ENCODE assay signal across 20 cellular contexts in the genomic region with DNA sequence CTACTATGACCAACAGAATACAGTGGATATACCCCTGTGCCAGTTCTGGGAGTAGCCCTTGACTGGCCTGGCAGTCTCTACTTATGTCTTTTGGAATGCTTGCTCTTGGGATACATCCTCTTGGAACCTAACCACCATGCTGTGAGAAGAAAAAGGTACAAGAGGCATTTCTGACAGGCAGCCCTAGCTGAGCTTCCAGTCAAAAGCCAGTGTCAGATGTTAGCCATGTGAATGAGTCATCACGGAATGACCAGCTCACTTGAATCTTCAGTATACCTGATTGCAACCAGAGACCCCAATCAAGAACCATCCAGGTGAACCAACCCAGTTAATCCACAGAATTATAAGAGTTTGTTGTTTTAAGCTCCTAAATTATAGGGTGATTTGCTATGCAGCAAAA. TPM values are rescaled to one million over a fixed set of nuclear protein-coding genes. Genes with fewer than 3 reads are reported as not detected.
DNase-seq lines count a peak whose midpoint lies in the region; ATAC-seq, FAIRE-seq and TF ChIP-seq lines count a peak whose summit lies in the region.
"Had no signal": no experiment of that assay in that cellular context is flagged by ENCODE, and none has a peak within 500 bp of the region (broad histone marks: within the 10 kb centered on the region; RNA-seq: fewer than 3 reads in every experiment).

No MANE protein-coding gene starts in this region.

- TF ChIP-seq EP300 in stomach (IDR thresholded peaks at IDR 0.05) = no peak

- no peak for FAIRE-seq in endothelial cell of umbilical vein (lab: Jason Lieb, UNC)
- FAIRE-seq: D721Med, G401.6, GM12892, H1 had no signal

- H2BK5ac ChIP-seq in mesendoderm (ENCODE audit: low read length) = no peak overlapping the region

- no peak overlapping the region for H3K56ac ChIP-seq in mesendoderm (ENCODE audit: low read length)

- intact Hi-C loops in endothelial cell of umbilical vein (cut with micrococcal nuclease) (no loop called here), heart left ventricle (cut with DNase I) (loop anchor here in 1 of 10 donors (5.0 kb wide), 1 partner anchor 104 kb away; no protein-coding TSS in a partner anchor), stomach (cut with DNase I; ENCODE audit: low total_unique reads) (no loop called here)

- peaks cover 3% of the 10 kb centered on the region for H3K79me1 ChIP-seq in mesendoderm (ENCODE audit: low read length)

- H3K18ac ChIP-seq in mesendoderm (ENCODE audit: low read length) = no peak overlapping the region

- H4K8ac ChIP-seq in mesendoderm (ENCODE audit: low read depth, low read length) = no peak overlapping the region

- H4K5ac ChIP-seq in mesendoderm (ENCODE audit: low read length) = no peak overlapping the region

- H3K4me3 ChIP-seq in endothelial cell of umbilical vein (replicated peaks in 1 of 3; ENCODE audit: insufficient read depth in 1 of 3, low read depth in 1 of 3, low read length in 3 of 3) (no peak overlapping the region), mesendoderm (ENCODE audit: low read length) (no peak overlapping the region), heart left ventricle (no peak overlapping the region), stomach (no peak overlapping the region)
- H3K4me3 ChIP-seq: GM23248 had no signal

- H3K23ac ChIP-seq in mesendoderm (ENCODE audit: low read length) = no peak overlapping the region

- peak overlapping the region; percentile 19; the same call in 1 of the 2 replicates for H3K27ac ChIP-seq in C4-2B
- no peak overlapping the region for H3K27ac ChIP-seq in endothelial cell of umbilical vein (ENCODE audit: insufficient read depth, low read depth, low read length)
- no peak overlapping the region for H3K27ac ChIP-seq in mesendoderm (ENCODE audit: low read depth, low read length)
- no peak overlapping the region for H3K27ac ChIP-seq in heart left ventricle
- H3K27ac ChIP-seq in stomach = no peak overlapping the region
- H3K27ac ChIP-seq: GM23248 had no signal

- H3K27me3 ChIP-seq in endothelial cell of umbilical vein (ENCODE audit: control insufficient read depth in 2 of 2, insufficient read depth in 2 of 2, low read length in 2 of 2) (no peaks in the 10 kb centered on the region), mesendoderm (ENCODE audit: insufficient read depth, low read length, poor library complexity) (no peaks in the 10 kb centered on the region), heart left ventricle (no peaks in the 10 kb centered on the region), stomach (no peaks in the 10 kb centered on the region)

- peaks cover 13% of the 10 kb centered on the region for H3K4me1 ChIP-seq in endothelial cell of umbilical vein (ENCODE audit: control insufficient read depth, extremely low read depth, insufficient read depth, low read length)
- H3K4me1 ChIP-seq in mesendoderm (ENCODE audit: control insufficient read depth, low read depth, low read length) = no peaks in the 10 kb centered on the region
- H3K4me1 ChIP-seq in heart left ventricle = peaks cover 0 to 16% (median 8%) of the 10 kb centered on the region in 12 donors
- H3K4me1 ChIP-seq in stomach = peaks cover 0 to 18% (median 10%) of the 10 kb centered on the region in 4 donors

- no peaks in the 10 kb centered on the region for H4K20me1 ChIP-seq in endothelial cell of umbilical vein (replicated peaks; ENCODE audit: control insufficient read depth, extremely low read depth, insufficient read depth, low read length)

- H3K9me3 ChIP-seq in endothelial cell of umbilical vein (replicated peaks; ENCODE audit: control insufficient read depth, insufficient read depth, low read length) = no peaks in the 10 kb centered on the region
- peaks cover 0 to 16% (median 0%) of the 10 kb centered on the region in 12 donors for H3K9me3 ChIP-seq in heart left ventricle
- peaks cover 0 to 4% (median 0%) of the 10 kb centered on the region in 4 donors for H3K9me3 ChIP-seq in stomach

- POLR2A ChIA-PET in endothelial cell of umbilical vein (lab: Charles Lee) = no interaction called here

- no peak overlapping the region for H2AFZ ChIP-seq in endothelial cell of umbilical vein (ENCODE audit: low read depth, low read length)
- H2AFZ ChIP-seq: GM23248 had no signal

- H3K4me2 ChIP-seq in endothelial cell of umbilical vein (ENCODE audit: insufficient read depth, low read length) (no peak overlapping the region), mesendoderm (ENCODE audit: low read length) (no peak overlapping the region)

- H3K36me3 ChIP-seq in endothelial cell of umbilical vein (ENCODE audit: control insufficient read depth in 2 of 2, extremely low read depth in 1 of 2, insufficient read depth in 2 of 2, low read length in 2 of 2) = no peaks in the 10 kb centered on the region
- H3K36me3 ChIP-seq in mesendoderm (ENCODE audit: control insufficient read depth, insufficient read depth, low read length) = no peaks in the 10 kb centered on the region
- no peaks in the 10 kb centered on the region for H3K36me3 ChIP-seq in heart left ventricle
- no peaks in the 10 kb centered on the region for H3K36me3 ChIP-seq in stomach

- BruUV-seq in endothelial cell of umbilical vein (replicated peaks; lab: Mats Ljungman, UMichigan) = no TSS peak

- H3K79me2 ChIP-seq in endothelial cell of umbilical vein (ENCODE audit: control insufficient read depth, insufficient read depth, low read length) = no peaks in the 10 kb centered on the region
- H3K79me2 ChIP-seq in mesendoderm (ENCODE audit: control insufficient read depth, insufficient read depth, low read length) = no peaks in the 10 kb centered on the region

- no peak for TF ChIP-seq CTCF in C4-2B (conservative IDR thresholded peaks at IDR 0.05)
- no peak for TF ChIP-seq CTCF in endothelial cell of umbilical vein (IDR thresholded peaks at IDR 0.05; ENCODE audit: extremely low read depth in 1 of 2, insufficient read depth in 1 of 2, low read depth in 1 of 2, low read length in 2 of 2)
- no peak for TF ChIP-seq CTCF in heart left ventricle (IDR thresholded peaks at IDR 0.05)
- TF ChIP-seq CTCF in stomach (IDR thresholded peaks at IDR 0.05) = no peak

- dilution Hi-C loops in endothelial cell of umbilical vein (cut with MboI; ENCODE audit: extremely low pct_ligation_motif_present, low sequenced_read_pairs) = no loop called here

- DNase-seq in HCEC 1CT (peak; percentile 31), endothelial cell of umbilical vein (ENCODE audit: low read depth, low spot score) (no peak), mesendoderm (peak; percentile 32), heart left ventricle (no peak), stomach (no peak)
- DNase-seq: C1 segment of cervical spinal cord; CD4-positive, CD25-positive, alpha-beta regulatory T cell; CD8-positive, alpha-beta memory T cell; DMS 273 treated with DMSO at 0.1 percent for 48 hours; DND-41; GM23248; H7 had no signal

- no peaks in the 10 kb centered on the region for H3K9me1 ChIP-seq in endothelial cell of umbilical vein (replicated peaks; ENCODE audit: control insufficient read depth, extremely low read depth, insufficient read depth, low read length)

- no peak overlapping the region for H3K4ac ChIP-seq in mesendoderm (ENCODE audit: low read depth, low read length)

- CTCF ChIA-PET in endothelial cell of umbilical vein (lab: Charles Lee) = interaction anchor here (1.5 to 4.0 kb wide), 2 partner anchors 11 to 18 kb away, joined by 4 to 29 read pairs; no protein-coding TSS in a partner anchor

- H3K9ac ChIP-seq in endothelial cell of umbilical vein (replicated peaks; ENCODE audit: extremely low read depth, insufficient read depth, low read length) = no peak overlapping the region
- no peak overlapping the region for H3K9ac ChIP-seq in mesendoderm (ENCODE audit: low read length)
- H3K9ac ChIP-seq: GM23248 had no signal

- H2AK5ac ChIP-seq in mesendoderm (ENCODE audit: low read length) = no peak overlapping the region

- H2BK15ac ChIP-seq in mesendoderm (replicated peaks; ENCODE audit: low read depth) = no peak overlapping the region

- TF ChIP-seq POLR2A in endothelial cell of umbilical vein (IDR thresholded peaks at IDR 0.05; ENCODE audit: low read depth, low read length) = no peak
- TF ChIP-seq POLR2A in heart left ventricle (IDR thresholded peaks at IDR 0.05) = no peak
- no peak for TF ChIP-seq POLR2A in stomach (IDR thresholded peaks at IDR 0.05)

- WGBS in mesendoderm (ENCODE audit: extremely low coverage, insufficient coverage, low lambda C conversion rate) = no CpG with 5 or more reads among the region's 1 CpG
- 90 to 100% (median 92%) methylated on average over 1 of the region's 1 CpG for WGBS in heart left ventricle, 4 donors
- WGBS in stomach, 5 donors = 92 to 100% (median 97%) methylated on average over 1 of the region's 1 CpG

- ATAC-seq in HG03432 (IDR thresholded peaks at IDR 0.05; ENCODE audit: unreplicated experiment) = no peak
- no peak for ATAC-seq in HG03039 (IDR thresholded peaks at IDR 0.05; ENCODE audit: unreplicated experiment)
- no peak for ATAC-seq in heart left ventricle
- ATAC-seq: HCT116 had no signal

- no peak overlapping the region for H2BK120ac ChIP-seq in mesendoderm (ENCODE audit: low read depth, low read length)

RNA-seq across cellular contexts. Expression of a gene that starts 4.1 kb away (rescaled TPM):
- total RNA-seq in endothelial cell of umbilical vein (2.5 and 5.3 TPM in 2 replicates), heart left ventricle (1 to 10 TPM in 7 of 9 donors, under 1 TPM in 2; 0.20 to 5.7 (median 1.4) TPM), stomach (1 to 10 TPM in 3 of 5 donors, not detected in 2; 1.8 to 3.3 (median 2.0) TPM)
- polyA plus RNA-seq in endothelial cell of umbilical vein (0.78 and 1.2 TPM in 2 replicates), heart left ventricle (under 1 TPM; 0.30 to 0.65 TPM), stomach (under 1 TPM in 2 of 3 donors, not detected in 1; 0.43 to 0.44 TPM)
- polyA plus RNA-seq in endothelial cell of umbilical vein (2011; cell fraction: cytosol; rRNA removed) = 1.7 and 2.0 TPM in 2 replicates
- 2.6 and 3.8 TPM in 2 replicates for polyA plus RNA-seq in endothelial cell of umbilical vein (2011; cell fraction: nucleus; rRNA removed)
- 5.9 and 7.2 TPM in 2 replicates for polyA plus RNA-seq in endothelial cell of umbilical vein (2012)
- 1.8 and 2.0 TPM in 2 replicates for polyA minus RNA-seq in endothelial cell of umbilical vein
- 0.82 TPM for polyA minus RNA-seq in endothelial cell of umbilical vein (2011; cell fraction: cytosol; rRNA and poly(A)+ RNA removed)
- polyA minus RNA-seq in endothelial cell of umbilical vein (2011; cell fraction: nucleus; rRNA and poly(A)+ RNA removed) = 4.7 and 6.0 TPM in 2 replicates
- polyA plus RNA-seq in mesendoderm (2013, experiment 1 of 2) = 15.9 TPM
- polyA plus RNA-seq in mesendoderm (2013, experiment 2 of 2) = 17.6 TPM
- total RNA-seq: CD4-positive, CD25-positive, alpha-beta regulatory T cell; CD8-positive, alpha-beta memory T cell had no signal
- polyA plus RNA-seq: CD4-positive, CD25-positive, alpha-beta regulatory T cell; CD8-positive, alpha-beta memory T cell had no signal

RNA-seq across cellular contexts. Expression of a gene that starts 52.7 kb away (rescaled TPM):
- 73.6 and 74.1 TPM in 2 replicates for total RNA-seq in endothelial cell of umbilical vein
- 33.6 and 40.8 TPM in 2 replicates for polyA plus RNA-seq in endothelial cell of umbilical vein
- 60.0 and 61.0 TPM in 2 replicates for polyA plus RNA-seq in endothelial cell of umbilical vein (2011; cell fraction: cytosol; rRNA removed)
- 66.5 and 73.7 TPM in 2 replicates for polyA plus RNA-seq in endothelial cell of umbilical vein (2011; cell fraction: nucleus; rRNA removed)
- polyA plus RNA-seq in endothelial cell of umbilical vein (2012) = 96.5 and 108 TPM in 2 replicates
- polyA minus RNA-seq in endothelial cell of umbilical vein = 37.4 and 40.1 TPM in 2 replicates
- polyA minus RNA-seq in endothelial cell of umbilical vein (2011; cell fraction: cytosol; rRNA and poly(A)+ RNA removed) = 35.6 TPM
- 26.4 and 34.1 TPM in 2 replicates for polyA minus RNA-seq in endothelial cell of umbilical vein (2011; cell fraction: nucleus; rRNA and poly(A)+ RNA removed)
- polyA plus RNA-seq in mesendoderm (2013, experiment 1 of 2) = 86.7 TPM
- polyA plus RNA-seq in mesendoderm (2013, experiment 2 of 2) = 90.8 TPM
- total RNA-seq in heart left ventricle = 10 to 100 TPM; 31.0 to 41.5 (median 34.7) TPM
- polyA plus RNA-seq in heart left ventricle = 10 to 100 TPM; 12.5 to 23.5 TPM
- total RNA-seq in stomach = 100 to 1,000 TPM in 1 of 5 donors, 10 to 100 TPM in 3, 1 to 10 TPM in 1; 6.1 to 121 (median 24.1) TPM
- 10 to 100 TPM; 15.2 to 21.5 (median 19.7) TPM for polyA plus RNA-seq in stomach

Comparison
In these comparisons a context has a peak if more than half of its experiments do, and no peak if none do; other contexts are left out.
1. DNase-seq: peak in HCEC 1CT (single experiment) and mesendoderm (single experiment); none in endothelial cell of umbilical vein (single experiment), heart left ventricle (0 of 5) and stomach (single experiment).